ENCODE assay signal across 9 cellular contexts in genomic region chr3:50299638-50299928, GRCh38. TPM values are rescaled to one million over a fixed set of nuclear protein-coding genes. Genes with fewer than 3 reads are reported as not detected.
DNase-seq lines count a peak whose midpoint lies in the region; ATAC-seq and TF ChIP-seq lines count a peak whose summit lies in the region.
"Had no signal": no experiment of that assay in that cellular context is flagged by ENCODE, and none has a peak within 500 bp of the region (broad histone marks: within the 10 kb centered on the region; RNA-seq: fewer than 3 reads in every experiment).

No MANE protein-coding gene starts in this region.

- H3K9me3 ChIP-seq in heart left ventricle (no peaks in the 10 kb centered on the region), mesodermal cell (ENCODE audit: control insufficient read depth, low read length) (peaks cover 1% of the 10 kb centered on the region), uterus (no peaks in the 10 kb centered on the region)

- H3K4me1 Mint-ChIP-seq in brain, result peaks cover 36% of the 10 kb centered on the region

- no peak for TF ChIP-seq CTCF in heart left ventricle (IDR thresholded peaks at IDR 0.05)
- TF ChIP-seq CTCF in brain (conservative IDR thresholded peaks at IDR 0.05), result no peak
- TF ChIP-seq CTCF in uterus (IDR thresholded peaks at IDR 0.05), result no peak

- peaks cover 11 to 58% (median 43%) of the 10 kb centered on the region in 12 donors for H3K4me1 ChIP-seq in heart left ventricle
- peaks cover 5% of the 10 kb centered on the region for H3K4me1 ChIP-seq in mesodermal cell (ENCODE audit: control insufficient read depth, insufficient read depth, low read length, poor library complexity, severe bottlenecking)
- peaks cover 0 to 8% of the 10 kb centered on the region in 2 donors for H3K4me1 ChIP-seq in uterus

- no peak for TF ChIP-seq POLR2A in heart left ventricle (IDR thresholded peaks at IDR 0.05)
- TF ChIP-seq POLR2A in uterus (IDR thresholded peaks at IDR 0.05), result no peak

- ATAC-seq in heart left ventricle (no peak), Right ventricle myocardium inferior (no peak), GM19324 (IDR thresholded peaks at IDR 0.05; ENCODE audit: low FRiP score, unreplicated experiment) (no peak), GM18870 (IDR thresholded peaks at IDR 0.05; ENCODE audit: unreplicated experiment) (no peak)

- intact Hi-C loops in heart left ventricle (cut with DNase I), result loop anchor here in 1 of 10 donors (10.0 kb wide), 1 partner anchor 365 kb away; no protein-coding TSS in a partner anchor
- intact Hi-C loops in Right ventricle myocardium inferior (cut with DNase I), result loop anchor here (1.0 kb wide), 1 partner anchor 22 kb away; no protein-coding TSS in a partner anchor
- intact Hi-C loops in uterus (cut with DNase I; ENCODE audit: low total_unique reads), result no loop called here

- H3K27ac Mint-ChIP-seq in brain, result peak overlapping the region; percentile 95 to 99 (median 99)

- H3K36me3 Mint-ChIP-seq in brain, result peaks cover under 1% of the 10 kb centered on the region

- DNase-seq in heart left ventricle (no peak), Right ventricle myocardium inferior (ENCODE audit: missing footprints) (no peak), uterus (no peak), SIG-M5 treated with dmso at 0.1 percent for 504 hours (lab: John Stamatoyannopoulos, UW; ENCODE audit: unreplicated experiment) (no peak)

- H3K4me3 ChIP-seq in heart left ventricle (peak overlapping the region in 11 of 12 donors; percentile 27 to 81 (median 61)), mesodermal cell (ENCODE audit: extremely low read depth, insufficient read depth, low read length, poor library complexity, severe bottlenecking) (peak overlapping the region; percentile 82), uterus (peak overlapping the region; percentile 46 to 48)

- H3K9me3 Mint-ChIP-seq in brain, result no peaks in the 10 kb centered on the region

- peak overlapping the region; percentile 91 to 98 (median 98) for H3K4me3 Mint-ChIP-seq in brain

- H3K27me3 ChIP-seq in heart left ventricle (no peaks in the 10 kb centered on the region), uterus (no peaks in the 10 kb centered on the region)

- H3K27ac ChIP-seq in heart left ventricle, result peak overlapping the region; percentile 75 to 97 (median 94)
- peak overlapping the region; percentile 78 for H3K27ac ChIP-seq in mesodermal cell (ENCODE audit: low read depth, low read length, severe bottlenecking)
- H3K27ac ChIP-seq in uterus, result peak overlapping the region; percentile 85 to 87

- H3K36me3 ChIP-seq in heart left ventricle, result peaks cover 0 to 15% (median 0%) of the 10 kb centered on the region in 9 donors
- H3K36me3 ChIP-seq in mesodermal cell (ENCODE audit: control insufficient read depth, insufficient read depth, low read length), result peaks cover 7% of the 10 kb centered on the region
- no peaks in the 10 kb centered on the region for H3K36me3 ChIP-seq in uterus

- H3K27me3 Mint-ChIP-seq in brain, result peaks cover 4% of the 10 kb centered on the region

- WGBS in heart left ventricle, 4 donors, result 0 to 1% (median 1%) methylated on average over 12 of the region's 12 CpGs
- WGBS in mesodermal cell (ENCODE audit: insufficient coverage in 2 of 2), 2 experiments, result 5 to 6% methylated on average over 12 of the region's 12 CpGs

RNA-seq across cellular contexts. Expression of gene HYAL3, which starts 0.4 kb away (rescaled TPM):
- total RNA-seq in heart left ventricle (1 to 10 TPM; 1.0 to 3.2 (median 1.6) TPM), Right ventricle myocardium inferior (1.4 TPM), uterus (1 to 10 TPM in 3 of 4 donors, not detected in 1; 1.9 to 3.9 (median 3.3) TPM)
- polyA plus RNA-seq in heart left ventricle (1 to 10 TPM; 2.1 to 3.1 TPM), brain (ENCODE audit: insufficient read depth, low read depth, low replicate concordance) (4.2 TPM)
- polyA plus RNA-seq in mesodermal cell (2013, experiment 1 of 2), result 5.5 TPM
- polyA plus RNA-seq in mesodermal cell (2013, experiment 2 of 2), result 4.2 TPM

RNA-seq across cellular contexts. Expression of gene NAA80, which starts 0.4 kb away (rescaled TPM):
- 10 to 100 TPM in 4 of 9 donors, 1 to 10 TPM in 5; 8.0 to 13.9 (median 9.8) TPM for total RNA-seq in heart left ventricle
- 10 to 100 TPM in 1 of 2 donors, 1 to 10 TPM in 1; 5.0 to 10.4 TPM for polyA plus RNA-seq in heart left ventricle
- 5.8 TPM for total RNA-seq in Right ventricle myocardium inferior
- polyA plus RNA-seq in brain (ENCODE audit: insufficient read depth, low read depth, low replicate concordance), result 14.0 TPM
- polyA plus RNA-seq in mesodermal cell (2013, experiment 1 of 2), result 21.3 TPM
- 16.5 TPM for polyA plus RNA-seq in mesodermal cell (2013, experiment 2 of 2)
- 10 to 100 TPM in 3 of 4 donors, 1 to 10 TPM in 1; 4.7 to 33.5 (median 24.0) TPM for total RNA-seq in uterus

RNA-seq across cellular contexts. Expression of gene HYAL1, which starts 3.8 kb away (rescaled TPM):
- total RNA-seq in heart left ventricle (10 to 100 TPM; 36.9 to 99.7 (median 57.8) TPM), Right ventricle myocardium inferior (70.1 TPM), uterus (10 to 100 TPM in 3 of 4 donors, 1 to 10 TPM in 1; 2.1 to 30.5 (median 22.1) TPM)
- polyA plus RNA-seq in heart left ventricle (10 to 100 TPM; 37.6 to 60.7 TPM), brain (ENCODE audit: insufficient read depth, low read depth, low replicate concordance) (1.6 TPM)
- polyA plus RNA-seq in mesodermal cell (2013, experiment 1 of 2), result 2.0 TPM
- polyA plus RNA-seq in mesodermal cell (2013, experiment 2 of 2), result 1.5 TPM
- total RNA-seq: M059J had no signal

RNA-seq across cellular contexts. Expression of gene IFRD2, which starts 7.4 kb away (rescaled TPM):
- total RNA-seq in heart left ventricle (10 to 100 TPM; 47.5 to 94.9 (median 61.4) TPM), Right ventricle myocardium inferior (69.4 TPM), uterus (10 to 100 TPM; 14.1 to 81.5 (median 25.1) TPM)
- polyA plus RNA-seq in heart left ventricle (100 to 1,000 TPM in 1 of 2 donors, 10 to 100 TPM in 1; 80.5 to 106 TPM), brain (ENCODE audit: insufficient read depth, low read depth, low replicate concordance) (16.7 TPM)
- 42.2 TPM for polyA plus RNA-seq in mesodermal cell (2013, experiment 1 of 2)
- polyA plus RNA-seq in mesodermal cell (2013, experiment 2 of 2), result 33.5 TPM

RNA-seq across cellular contexts. Expression of gene LSMEM2, which starts 20.7 kb away (rescaled TPM):
- 10 to 100 TPM in 8 of 9 donors, 1 to 10 TPM in 1; 8.8 to 68.3 (median 31.5) TPM for total RNA-seq in heart left ventricle
- 10 to 100 TPM in 1 of 2 donors, 1 to 10 TPM in 1; 1.3 to 29.7 TPM for polyA plus RNA-seq in heart left ventricle
- 29.8 TPM for total RNA-seq in Right ventricle myocardium inferior
- polyA plus RNA-seq in brain (ENCODE audit: insufficient read depth, low read depth, low replicate concordance), result 0.51 TPM
- not detected for polyA plus RNA-seq in mesodermal cell (2013, experiment 1 of 2)
- not detected for polyA plus RNA-seq in mesodermal cell (2013, experiment 2 of 2)
- 1 to 10 TPM in 1 of 4 donors, under 1 TPM in 1, not detected in 2; 0.90 to 1.5 TPM for total RNA-seq in uterus
- total RNA-seq: M059J had no signal
